ENCODE assay signal across 8 cellular contexts in genomic region chr6:31493875-31494694, GRCh38. TPM values are rescaled to one million over a fixed set of nuclear protein-coding genes. Genes with fewer than 3 reads are reported as not detected.
DNase-seq lines count a peak whose midpoint lies in the region; ATAC-seq and TF ChIP-seq lines count a peak whose summit lies in the region.

No MANE protein-coding gene starts in this region.

- peak overlapping the region; percentile 61 for H3K9ac ChIP-seq in NT2/D1 (ENCODE audit: insufficient read length, low read depth)

- peak overlapping the region; percentile 51 for H3K4me3 ChIP-seq in NT2/D1 (ENCODE audit: insufficient read length, low read depth)

- no peaks in the 10 kb centered on the region for H3K4me1 ChIP-seq in NT2/D1 (ENCODE audit: insufficient read depth, insufficient read length)

- peak; percentile 45 for TF ChIP-seq CTCF in endothelial cell (IDR thresholded peaks at IDR 0.05; ENCODE audit: unreplicated experiment)

- peaks cover 11% of the 10 kb centered on the region for H3K27me3 Mint-ChIP-seq in endothelial cell (ENCODE audit: unreplicated experiment)

- H3K27me3 ChIP-seq in NT2/D1 (ENCODE audit: insufficient read depth, insufficient read length), result no peaks in the 10 kb centered on the region

- no peaks in the 10 kb centered on the region for H3K9me3 Mint-ChIP-seq in endothelial cell (ENCODE audit: unreplicated experiment)

- peak; percentile 33 to 66 for DNase-seq in NCI-H2081 (lab: John Stamatoyannopoulos, UW)
- DNase-seq in NCI-H2081 treated with DMSO at 0.1 percent for 48 hours (lab: John Stamatoyannopoulos, UW), result no peak
- peak; percentile 63 for DNase-seq in NT2/D1 (ENCODE audit: low read depth, low spot score)
- DNase-seq in activated CD8-positive, alpha-beta memory T cell treated with anti-CD3 and anti-CD28 coated beads, Interleukin-2, amount 50 U/mL, for 24 hours (ENCODE audit: extremely low read depth), result peak; percentile 48
- peak; percentile 78 for DNase-seq in endothelial cell (ENCODE audit: low spot score)
- peak; percentile 37 for DNase-seq in midbrain (lab: John Stamatoyannopoulos, UW)
- DNase-seq in stimulated activated CD8-positive, alpha-beta memory T cell treated with anti-CD3 and anti-CD28 coated beads, Interleukin-15, amount 100 ng/mL, for 4 hours (ENCODE audit: low read depth in 2 of 2), result peak; percentile 46 to 54

- no peaks in the 10 kb centered on the region for H3K9me3 ChIP-seq in NT2/D1 (ENCODE audit: insufficient read depth, low read length)

- H3K4me1 Mint-ChIP-seq in endothelial cell (ENCODE audit: unreplicated experiment), result peaks cover 23% of the 10 kb centered on the region

- H3K4me3 Mint-ChIP-seq in endothelial cell (ENCODE audit: unreplicated experiment), result peak overlapping the region; percentile 87

- H3K36me3 Mint-ChIP-seq in endothelial cell (ENCODE audit: low read depth, unreplicated experiment), result no peaks in the 10 kb centered on the region

- ATAC-seq in HG03280 (IDR thresholded peaks at IDR 0.05; ENCODE audit: unreplicated experiment), result peak; percentile 53

- no peak overlapping the region for H3K27ac Mint-ChIP-seq in endothelial cell (ENCODE audit: unreplicated experiment)

- H3K36me3 ChIP-seq in NT2/D1 (ENCODE audit: insufficient read depth, insufficient read length, low read length), result no peaks in the 10 kb centered on the region

RNA-seq across cellular contexts. Expression of gene MICB, which starts 3.9 kb away (rescaled TPM):
- total RNA-seq in endothelial cell (ENCODE audit: unreplicated experiment), result 3.6 TPM

RNA-seq across cellular contexts. Expression of gene MCCD1, which starts 34.7 kb away (rescaled TPM):
- not detected for total RNA-seq in endothelial cell (ENCODE audit: unreplicated experiment)

RNA-seq across cellular contexts. Expression of gene DDX39B, which starts 47.7 kb away (rescaled TPM):
- 336 TPM for total RNA-seq in endothelial cell (ENCODE audit: unreplicated experiment)

RNA-seq across cellular contexts. Expression of gene ATP6V1G2, which starts 52.3 kb away (rescaled TPM):
- total RNA-seq in endothelial cell (ENCODE audit: unreplicated experiment), result 1.8 TPM

RNA-seq across cellular contexts. Expression of gene NFKBIL1, which starts 53.3 kb away (rescaled TPM):
- total RNA-seq in endothelial cell (ENCODE audit: unreplicated experiment), result 13.4 TPM
